Comparison of ENCODE assay signal across 8 cellular contexts in genomic region chr5:91225848-91226686, GRCh38.
DNase-seq lines count a peak whose midpoint lies in the region; ATAC-seq and TF ChIP-seq lines count a peak whose summit lies in the region.

No MANE protein-coding gene starts in this region.

- WGBS in trophoblast cell (ENCODE audit: extremely low coverage, insufficient coverage, insufficient read length), result no CpG with 5 or more reads among the region's 10 CpGs

- peak overlapping the region; percentile 39 for H2AFZ ChIP-seq in trophoblast cell (ENCODE audit: insufficient read depth, low read length, poor library complexity)

- no peak overlapping the region for H4K8ac ChIP-seq in trophoblast cell (ENCODE audit: low read depth, low read length)

- TF ChIP-seq CTCF in CD4-positive, alpha-beta T cell (IDR thresholded peaks at IDR 0.05), result peak; percentile 76

- H3K27me3 ChIP-seq in CD4-positive, alpha-beta T cell (ENCODE audit: control insufficient read depth, insufficient read depth, low read length), result no peaks in the 10 kb centered on the region
- H3K27me3 ChIP-seq in trophoblast cell (ENCODE audit: insufficient read depth, low read length), result no peaks in the 10 kb centered on the region

- no peaks in the 10 kb centered on the region for H3K36me3 Mint-ChIP-seq in CD4-positive, alpha-beta T cell (ENCODE audit: low read depth)

- no peak overlapping the region for H3K14ac ChIP-seq in trophoblast cell (ENCODE audit: low read length)

- intact Hi-C loops in CD4-positive, alpha-beta T cell (cut with DNase I, micrococcal nuclease), result loop anchor here (1.0 to 10.0 kb wide), 7 partner anchors 86 to 361 kb away; no protein-coding TSS in a partner anchor

- no peak overlapping the region for H3K9ac ChIP-seq in trophoblast cell (ENCODE audit: low read length)

- no peak overlapping the region for H3K23ac ChIP-seq in trophoblast cell (ENCODE audit: low read length)

- H3K4me2 ChIP-seq in trophoblast cell (ENCODE audit: low read length), result no peak overlapping the region

- peak; percentile 71 for ATAC-seq in CD4-positive, alpha-beta T cell (ENCODE audit: poor library complexity)
- peak; percentile 83 for ATAC-seq in GM19395 (IDR thresholded peaks at IDR 0.05; ENCODE audit: unreplicated experiment)

- no peaks in the 10 kb centered on the region for H3K36me3 ChIP-seq in trophoblast cell (ENCODE audit: control insufficient read depth in 1 of 2, insufficient read depth in 2 of 2, low read length in 2 of 2)

- H3K27me3 Mint-ChIP-seq in CD4-positive, alpha-beta T cell, result no peaks in the 10 kb centered on the region

- no peak overlapping the region for H4K12ac ChIP-seq in trophoblast cell (ENCODE audit: low read depth, low read length)

- H3K4me3 Mint-ChIP-seq in CD4-positive, alpha-beta T cell, result no peak overlapping the region

- no peaks in the 10 kb centered on the region for H3K4me1 Mint-ChIP-seq in CD4-positive, alpha-beta T cell (ENCODE audit: low read depth)

- no peak overlapping the region for H2BK12ac ChIP-seq in trophoblast cell (ENCODE audit: low read length)

- H3K18ac ChIP-seq in trophoblast cell (ENCODE audit: low read length), result no peak overlapping the region

- no peak overlapping the region for H3K27ac ChIP-seq in CD4-positive, alpha-beta T cell (ENCODE audit: low read depth, low read length)
- H3K27ac ChIP-seq in trophoblast cell (ENCODE audit: low read depth, low read length), result no peak overlapping the region

- POLR2A ChIA-PET in CD4-positive, alpha-beta T cell (lab: Charles Lee), result interaction anchor here (0.6 to 3.8 kb wide), 4 partner anchors 85 to 164 kb away, joined by 3 to 62 read pairs (median 4); partner anchors contain the start of gene ARRDC3

- peak; percentile 32 to 68 (median 50) for DNase-seq in CD4-positive, alpha-beta T cell
- peak; percentile 53 for DNase-seq in Jurkat, Clone E6-1 (ENCODE audit: low read depth, low spot score)
- peak; percentile 67 for DNase-seq in activated CD4-positive, alpha-beta T cell treated with anti-CD3 and anti-CD28 coated beads for 48 hours
- DNase-seq in dermis blood vessel endothelial cell (peak; percentile 45), trophoblast cell (peak in 1 of 2 donors; percentile 69), OCI-M2 (lab: John Stamatoyannopoulos, UW; ENCODE audit: unreplicated experiment) (no peak), HuH-7.5 (ENCODE audit: low spot score) (no peak)

- H2BK120ac ChIP-seq in trophoblast cell (ENCODE audit: insufficient read depth, low read length, poor library complexity), result no peak overlapping the region

- no peaks in the 10 kb centered on the region for H3K9me3 Mint-ChIP-seq in CD4-positive, alpha-beta T cell

- no peak overlapping the region for H3K4me3 ChIP-seq in Jurkat, Clone E6-1 (ENCODE audit: low read length)
- no peak overlapping the region for H3K4me3 ChIP-seq in trophoblast cell (ENCODE audit: low read depth, low read length)

- H3K27ac Mint-ChIP-seq in CD4-positive, alpha-beta T cell, result no peak overlapping the region

- no peak overlapping the region for H2AK5ac ChIP-seq in trophoblast cell (ENCODE audit: low read length)

- H3K4me1 ChIP-seq in trophoblast cell (ENCODE audit: control insufficient read depth in 1 of 2, insufficient read depth in 2 of 2, low read length in 2 of 2), result no peaks in the 10 kb centered on the region

- H3K4ac ChIP-seq in trophoblast cell (ENCODE audit: low read depth, low read length), result no peak overlapping the region

- H4K91ac ChIP-seq in trophoblast cell (ENCODE audit: low read depth, low read length), result no peak overlapping the region

- peaks cover 8% of the 10 kb centered on the region for H3K9me3 ChIP-seq in CD4-positive, alpha-beta T cell (ENCODE audit: control insufficient read depth, low read length)
- no peaks in the 10 kb centered on the region for H3K9me3 ChIP-seq in trophoblast cell (ENCODE audit: insufficient read depth, low read depth, low read length)

- H3K79me1 ChIP-seq in trophoblast cell (ENCODE audit: low read length), result no peaks in the 10 kb centered on the region

- H2BK5ac ChIP-seq in trophoblast cell (ENCODE audit: low read depth, low read length, poor library complexity), result no peak overlapping the region

- no peaks in the 10 kb centered on the region for H3K79me2 ChIP-seq in trophoblast cell (ENCODE audit: control insufficient read depth, insufficient read depth, low read length, poor library complexity)

- CTCF ChIA-PET in CD4-positive, alpha-beta T cell (lab: Charles Lee), result interaction anchor here (0.8 to 3.5 kb wide), 4 partner anchors 41 to 160 kb away, joined by 3 to 74 read pairs (median 3); no protein-coding TSS in a partner anchor

Comparison
In these comparisons a context has a peak if more than half of its experiments do, and no peak if none do; other contexts are left out.
1. DNase-seq: peak in CD4-positive, alpha-beta T cell (10 of 10), Jurkat, Clone E6-1 (single experiment), activated CD4-positive, alpha-beta T cell treated with anti-CD3 and anti-CD28 coated beads for 48 hours (single experiment) and dermis blood vessel endothelial cell (single experiment); none in OCI-M2 (single experiment) and HuH-7.5 (single experiment).